In the genomic region with DNA sequence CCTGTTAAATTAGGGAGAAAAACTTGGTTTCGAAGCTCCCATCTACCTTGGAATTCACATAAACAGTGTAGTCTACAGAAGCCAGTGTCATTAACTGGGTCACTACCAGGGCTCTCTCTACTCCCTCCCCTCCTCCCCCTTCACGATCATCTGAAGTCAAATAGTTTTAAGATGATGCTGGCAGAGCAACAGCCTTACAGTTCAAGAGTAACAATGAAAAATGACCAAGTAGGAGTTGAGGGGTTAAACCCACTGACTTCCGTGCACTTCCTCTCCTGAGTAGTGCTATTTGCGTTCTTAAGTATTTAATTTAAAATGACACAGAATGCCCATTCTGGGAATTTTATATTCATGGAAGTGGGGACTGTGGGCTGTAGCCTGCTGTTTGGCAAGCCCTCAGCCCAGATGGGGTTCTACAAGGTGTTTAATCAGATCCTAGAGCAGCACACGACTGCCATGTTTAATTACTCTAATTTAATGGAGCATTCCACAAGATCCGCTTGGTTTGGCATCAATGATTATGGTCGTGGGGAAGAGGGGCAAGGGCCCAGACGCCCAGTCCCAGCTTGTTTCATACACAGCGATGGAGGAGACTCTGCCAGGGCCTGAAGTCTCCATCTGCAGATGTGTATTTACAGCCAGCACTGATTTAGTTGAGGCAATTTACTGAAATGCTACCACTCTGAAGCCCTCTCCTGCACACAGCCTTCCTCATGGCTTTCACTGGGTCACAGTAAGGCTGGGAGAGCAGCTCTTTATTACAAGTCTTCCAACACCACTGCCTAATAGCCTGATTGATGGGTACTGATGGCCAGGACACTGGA, we compare ENCODE assay signal across 23 cellular contexts.
A peak's percentile ranks its signal among the peaks of the same experiment; 100 is the strongest.
DNase-seq lines count a peak whose midpoint lies in the region; ATAC-seq, FAIRE-seq and TF ChIP-seq lines count a peak whose summit lies in the region.
"Had no signal": no experiment of that assay in that cellular context is flagged by ENCODE, and none has a peak within 500 bp of the region (broad histone marks: within the 10 kb centered on the region; RNA-seq: fewer than 3 reads in every experiment).

No MANE protein-coding gene starts in this region.

- H4K20me1 ChIP-seq in IMR-90 (ENCODE audit: insufficient read depth, low read length), result no peaks in the 10 kb centered on the region

- no peak overlapping the region for H2AFZ ChIP-seq in IMR-90 (replicated peaks; ENCODE audit: low read length, poor library complexity)
- H2AFZ ChIP-seq: hepatocyte had no signal

- H2BK120ac ChIP-seq in IMR-90 (ENCODE audit: low read depth, low read length) (no peak overlapping the region), mesendoderm (ENCODE audit: low read depth, low read length) (no peak overlapping the region)

- H4K5ac ChIP-seq in IMR-90 (ENCODE audit: low read depth, low read length) (no peak overlapping the region), mesendoderm (ENCODE audit: low read length) (no peak overlapping the region)

- peak; percentile 86 for FAIRE-seq in bronchial epithelial cell (lab: Jason Lieb, UNC)
- FAIRE-seq: GM12891, GM19239, H1 had no signal

- DNase-seq in AG10803 (ENCODE audit: low read depth) (peak; percentile 2), IMR-90 (peak; percentile 32), bronchial epithelial cell (ENCODE audit: low read depth) (no peak), mesendoderm (peak; percentile 43), NCI-H146 treated with DMSO at 0.1 percent for 48 hours (lab: John Stamatoyannopoulos, UW; ENCODE audit: unreplicated experiment) (no peak)
- no peak for DNase-seq in effector CD8-positive, alpha-beta T cell (lab: John Stamatoyannopoulos, UW)
- DNase-seq in stimulated activated naive CD8-positive, alpha-beta T cell treated with anti-CD3 and anti-CD28 coated beads, Interleukin-15, Interleukin-2, amounts not matched to agents 100 U/mL and 50 U/mL, for 24 hours, result no peak
- DNase-seq: activated CD4-positive, alpha-beta T cell treated with anti-CD3 and anti-CD28 coated beads, Interleukin-2, amount 10 ng/mL, durations not matched to agents 24 days and 14 days; activated naive CD8-positive, alpha-beta T cell treated with anti-CD3 and anti-CD28 coated beads, Interleukin-2, amount 10 ng/mL, durations not matched to agents 7 days and 5 days; body of pancreas; colonic mucosa; DMS 273 treated with DMSO at 0.1 percent for 48 hours; mammary epithelial cell; NCI-H748 treated with DMSO at 0.1 percent for 48 hours; Right ventricle myocardium superior; T-cell had no signal

- no peak overlapping the region for H2AK9ac ChIP-seq in IMR-90 (replicated peaks; ENCODE audit: low read depth, low read length, poor library complexity)

- no peaks in the 10 kb centered on the region; the same call in 1 of the 2 replicates for H3K9me1 ChIP-seq in IMR-90 (ENCODE audit: insufficient read depth, low read length)

- no peak for TF ChIP-seq CTCF in AG10803 (conservative IDR thresholded peaks at IDR 0.05; ENCODE audit: low read length)
- no peak for TF ChIP-seq CTCF in IMR-90 (conservative IDR thresholded peaks at IDR 0.05; ENCODE audit: low read depth, low read length)
- no peak for TF ChIP-seq CTCF in bronchial epithelial cell (IDR thresholded peaks at IDR 0.05; ENCODE audit: insufficient read depth, low read length, severe bottlenecking)

- in situ Hi-C loops in IMR-90 (cut with MboI; ENCODE audit: low sequenced_read_pairs), result no loop called here

- no peaks in the 10 kb centered on the region for H3K79me2 ChIP-seq in mesendoderm (ENCODE audit: control insufficient read depth, insufficient read depth, low read length)
- H3K79me2 ChIP-seq: hepatocyte had no signal

- H3K4me3 ChIP-seq in AG10803 (ENCODE audit: low read length), result no peak overlapping the region
- no peak overlapping the region for H3K4me3 ChIP-seq in IMR-90 (ENCODE audit: insufficient read depth, low read depth, low read length)
- H3K4me3 ChIP-seq in bronchial epithelial cell (ENCODE audit: low read depth, low read length), result no peak overlapping the region
- H3K4me3 ChIP-seq in mesendoderm (ENCODE audit: low read length), result no peak overlapping the region
- H3K4me3 ChIP-seq: body of pancreas, colonic mucosa, hepatocyte, suprapubic skin had no signal

- H3K23ac ChIP-seq in IMR-90 (ENCODE audit: low read depth, low read length) (no peak overlapping the region), mesendoderm (ENCODE audit: low read length) (no peak overlapping the region)

- H2AK5ac ChIP-seq in IMR-90 (ENCODE audit: low read depth, low read length), result no peak overlapping the region
- H2AK5ac ChIP-seq in mesendoderm (ENCODE audit: low read length), result no peak overlapping the region

- H3K9me3 ChIP-seq in IMR-90 (ENCODE audit: control insufficient read depth, insufficient read depth, low read length), result no peaks in the 10 kb centered on the region
- H3K9me3 ChIP-seq: body of pancreas, colonic mucosa, suprapubic skin had no signal

- H3K18ac ChIP-seq in IMR-90 (ENCODE audit: low read depth, low read length) (no peak overlapping the region), mesendoderm (ENCODE audit: low read length) (no peak overlapping the region)

- no peak overlapping the region for H4K91ac ChIP-seq in IMR-90 (ENCODE audit: insufficient read depth, low read depth, low read length)

- H3K9ac ChIP-seq in IMR-90 (ENCODE audit: low read depth, low read length), result no peak overlapping the region
- no peak overlapping the region for H3K9ac ChIP-seq in mesendoderm (ENCODE audit: low read length)

- H3K36me3 ChIP-seq in IMR-90 (ENCODE audit: control insufficient read depth, insufficient read depth, low read length) (no peaks in the 10 kb centered on the region; the same call in 1 of the 2 replicates), bronchial epithelial cell (ENCODE audit: control insufficient read depth, insufficient read depth, low read length) (no peaks in the 10 kb centered on the region), mesendoderm (ENCODE audit: control insufficient read depth, insufficient read depth, low read length) (peaks cover 2% of the 10 kb centered on the region)
- H3K36me3 ChIP-seq: colonic mucosa had no signal

- H3K4me2 ChIP-seq in IMR-90 (ENCODE audit: low read depth, low read length) (no peak overlapping the region), mesendoderm (ENCODE audit: low read length) (no peak overlapping the region)
- H3K4me2 ChIP-seq: hepatocyte had no signal

- H3K27me3 ChIP-seq in IMR-90 (ENCODE audit: control insufficient read depth, insufficient read depth, low read length) (no peaks in the 10 kb centered on the region), bronchial epithelial cell (ENCODE audit: control insufficient read depth, insufficient read depth, low read length) (no peaks in the 10 kb centered on the region), mesendoderm (ENCODE audit: insufficient read depth, low read length, poor library complexity) (no peaks in the 10 kb centered on the region)
- H3K27me3 ChIP-seq: body of pancreas, colonic mucosa, hepatocyte, suprapubic skin had no signal

- BruUV-seq in IMR-90 (replicated peaks; lab: Mats Ljungman, UMichigan), result no TSS peak

- no peak overlapping the region for H2BK20ac ChIP-seq in IMR-90 (ENCODE audit: low read depth, low read length)

- H3K4ac ChIP-seq in IMR-90 (ENCODE audit: low read depth, low read length), result no peak overlapping the region
- no peak overlapping the region for H3K4ac ChIP-seq in mesendoderm (ENCODE audit: low read depth, low read length)

- H2BK5ac ChIP-seq in IMR-90 (ENCODE audit: low read depth, low read length, poor library complexity, severe bottlenecking) (no peak overlapping the region), mesendoderm (ENCODE audit: low read length) (no peak overlapping the region)

- H4K8ac ChIP-seq in IMR-90 (ENCODE audit: low read depth in 2 of 2, low read length in 2 of 2) (no peak overlapping the region), mesendoderm (ENCODE audit: low read depth, low read length) (no peak overlapping the region)

- CTCF ChIA-PET in IMR-90 (lab: Yijun Ruan, JAX), result interaction anchor here (1.7 kb wide), 1 partner anchor 26 kb away, joined by 3 read pairs; no protein-coding TSS in a partner anchor

- H3K4me1 ChIP-seq in IMR-90 (ENCODE audit: control insufficient read depth, insufficient read depth, low read length), result no peaks in the 10 kb centered on the region; the same call in 1 of the 2 replicates
- no peaks in the 10 kb centered on the region for H3K4me1 ChIP-seq in mesendoderm (ENCODE audit: control insufficient read depth, low read depth, low read length)
- H3K4me1 ChIP-seq: body of pancreas, colonic mucosa, suprapubic skin had no signal

- TF ChIP-seq POLR2A in IMR-90 (IDR thresholded peaks at IDR 0.05; ENCODE audit: low read depth, low read length), result no peak

- POLR2A ChIA-PET in IMR-90 (lab: Charles Lee; ENCODE audit: unreplicated experiment), result no interaction called here

- TF ChIP-seq RAD21 in IMR-90 (IDR thresholded peaks at IDR 0.05; ENCODE audit: low read length), result no peak

- H3K27ac ChIP-seq in IMR-90 (ENCODE audit: insufficient read depth, low read length) (no peak overlapping the region), mesendoderm (ENCODE audit: low read depth, low read length) (no peak overlapping the region)
- H3K27ac ChIP-seq: body of pancreas, colonic mucosa, hepatocyte, suprapubic skin had no signal

- dilution Hi-C loops in IMR-90 (cut with HindIII; ENCODE audit: low sequenced_read_pairs, unreplicated experiment), result no loop called here

- no peaks in the 10 kb centered on the region for H3K79me1 ChIP-seq in IMR-90 (ENCODE audit: low read depth in 1 of 2, low read length in 2 of 2)
- no peaks in the 10 kb centered on the region for H3K79me1 ChIP-seq in mesendoderm (ENCODE audit: low read length)

- intact Hi-C loops in IMR-90 (cut with micrococcal nuclease), result no loop called here

- WGBS in IMR-90 (ENCODE audit: extremely low coverage in 2 of 2, insufficient read length in 1 of 2), 2 experiments, result no CpG with 5 or more reads among the region's 9 CpGs
- WGBS in mesendoderm (ENCODE audit: extremely low coverage, insufficient coverage, low lambda C conversion rate), result no CpG with 5 or more reads among the region's 9 CpGs

- no peak overlapping the region for H3K14ac ChIP-seq in IMR-90 (replicated peaks; ENCODE audit: low read depth, low read length)

- H2BK15ac ChIP-seq in IMR-90 (ENCODE audit: low read depth, low read length) (no peak overlapping the region), mesendoderm (replicated peaks; ENCODE audit: low read depth) (no peak overlapping the region)

- H3K56ac ChIP-seq in IMR-90 (ENCODE audit: extremely low read depth, insufficient read depth, low read length) (no peak overlapping the region), mesendoderm (ENCODE audit: low read length) (no peak overlapping the region)

- peak; percentile 75 for ATAC-seq in IMR-90 (ENCODE audit: low read depth)
- ATAC-seq in stimulated activated naive CD8-positive, alpha-beta T cell treated with anti-CD3 and anti-CD28 coated beads, Interleukin-15, Interleukin-2, amounts not matched to agents 100 U/mL and 50 U/mL, for 24 hours, result no peak
- no peak for ATAC-seq in HG02981 (IDR thresholded peaks at IDR 0.05; ENCODE audit: unreplicated experiment)
- ATAC-seq: body of pancreas, sciatic nerve, T-cell had no signal

Comparison
In these comparisons a context has a peak if more than half of its experiments do, and no peak if none do; other contexts are left out.
1. DNase-seq: peak in AG10803 (single experiment), IMR-90 (single experiment) and mesendoderm (single experiment); none in bronchial epithelial cell (single experiment), NCI-H146 treated with DMSO at 0.1 percent for 48 hours (single experiment), effector CD8-positive, alpha-beta T cell (single experiment) and stimulated activated naive CD8-positive, alpha-beta T cell treated with anti-CD3 and anti-CD28 coated beads, Interleukin-15, Interleukin-2, amounts not matched to agents 100 U/mL and 50 U/mL, for 24 hours (single experiment).